ENCODE assay signal across 29 cellular contexts in the genomic region with DNA sequence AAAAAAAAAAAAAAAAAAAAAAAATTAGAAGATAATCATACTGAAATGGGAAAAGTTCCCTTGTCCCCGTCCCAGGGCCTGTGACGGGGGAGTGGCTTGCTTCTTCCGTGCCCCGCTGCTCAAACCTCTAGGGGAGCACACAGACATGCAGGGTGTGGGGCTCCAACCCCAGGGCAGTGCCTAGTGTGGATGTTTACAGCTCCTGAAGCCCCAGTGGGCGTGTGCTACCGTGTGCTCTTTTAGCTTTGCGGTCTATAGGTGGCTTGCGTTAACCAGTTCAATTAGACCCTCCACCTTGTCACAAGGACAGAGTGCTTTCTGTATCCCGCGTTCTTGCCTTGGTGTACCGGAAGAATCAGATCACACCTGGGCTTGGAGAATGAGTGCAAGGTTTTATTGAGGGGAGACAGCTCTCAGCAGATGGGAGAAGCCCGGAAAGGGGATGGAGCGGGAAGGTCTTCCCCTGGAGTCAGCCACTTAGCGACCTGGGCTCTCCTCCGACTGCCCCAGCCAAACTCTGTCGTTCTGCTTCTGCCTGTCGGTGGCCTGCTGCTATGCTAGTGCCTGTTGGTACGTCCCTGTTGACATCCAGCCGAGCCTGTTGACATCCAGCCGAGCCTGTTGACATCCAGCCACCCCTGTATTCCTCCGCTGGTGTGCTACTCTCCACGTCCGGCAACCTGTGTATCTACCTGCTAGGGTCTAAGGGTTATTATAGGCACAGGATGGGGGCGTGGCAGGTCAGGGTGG.
"Had no signal": no experiment of that assay in that cellular context is flagged by ENCODE, and none has a peak within 500 bp of the region (broad histone marks: within the 10 kb centered on the region; RNA-seq: fewer than 3 reads in every experiment).

No MANE protein-coding gene starts in this region.

- H3K4me2 ChIP-seq: hepatocyte had no signal

- H3K36me3 ChIP-seq: lower lobe of right lung, neutrophil, ovary, thyroid gland, upper lobe of right lung, WERI-Rb-1 had no signal

- H3K4me3 ChIP-seq: hepatocyte, lower lobe of right lung, ovary, thyroid gland, upper lobe of right lung had no signal

- ATAC-seq: activated naive CD4-positive, alpha-beta T cell treated with anti-CD3 and anti-CD28 coated beads, Interleukin-2, amount 50 U/mL, for 72 hours; activated T-helper 17 cell treated with anti-CD3 and anti-CD28 coated beads, Interleukin-2, amount 50 U/mL, for 72 hours; esophagus mucosa; lower lobe of right lung; natural killer cell; right cardiac atrium; T-cell; upper lobe of right lung had no signal

- H3K27ac Mint-ChIP-seq: activated naive CD4-positive, alpha-beta T cell treated with anti-CD3 and anti-CD28 coated beads, Interleukin-2, amount 50 U/mL, for 72 hours; activated T-helper 17 cell treated with anti-CD3 and anti-CD28 coated beads, Interleukin-2, amount 50 U/mL, for 72 hours; brain; mesothelial cell of epicardium; natural killer cell; stimulated activated naive CD8-positive, alpha-beta T cell treated with anti-CD3 and anti-CD28 coated beads, Interleukin-15, Interleukin-2, amounts not matched to agents 100 ng/mL and 50 ng/mL, for 24 hours; T-cell; T-helper 2 cell treated with Interferon-gamma antibody and Interleukin-4, amounts not matched to agents 5 μg/mL and 100 μg/mL, for 36 hours had no signal

- H3K4me1 ChIP-seq: lower lobe of right lung, thyroid gland, upper lobe of right lung had no signal

- FAIRE-seq: endothelial cell of umbilical vein, islet of Langerhans, TTC549 had no signal

- H3K36me3 Mint-ChIP-seq: brain, mesothelial cell of epicardium, T-cell had no signal

- H2AFZ ChIP-seq: hepatocyte had no signal

- H3K4me1 Mint-ChIP-seq: activated T-helper 17 cell treated with anti-CD3 and anti-CD28 coated beads, Interleukin-2, amount 50 U/mL, for 72 hours; brain; natural killer cell; T-cell had no signal

- H3K79me2 ChIP-seq: hepatocyte had no signal

- H3K4me3 Mint-ChIP-seq: activated T-helper 17 cell treated with anti-CD3 and anti-CD28 coated beads, Interleukin-2, amount 50 U/mL, for 72 hours; brain; mesothelial cell of epicardium; natural killer cell; stimulated activated naive CD8-positive, alpha-beta T cell treated with anti-CD3 and anti-CD28 coated beads, Interleukin-15, Interleukin-2, amounts not matched to agents 100 ng/mL and 50 ng/mL, for 24 hours; T-cell; T-helper 2 cell treated with Interferon-gamma antibody and Interleukin-4, amounts not matched to agents 5 μg/mL and 100 μg/mL, for 36 hours had no signal

- H3K9me3 ChIP-seq: neutrophil, ovary, thyroid gland, upper lobe of right lung had no signal

- DNase-seq: activated CD4-positive, alpha-beta T cell treated with anti-CD3 and anti-CD28 coated beads for 1 hour; activated T-cell treated with anti-CD3 and anti-CD28 coated beads, Interleukin-2, amount 50 U/mL, for 1 hour; aorta; caudate nucleus; dermis blood vessel endothelial cell; effector CD8-positive, alpha-beta T cell; foreskin melanocyte; lower lobe of right lung; natural killer cell; stimulated activated CD4-positive, alpha-beta T cell treated with anti-CD3 and anti-CD28 coated beads, Interleukin-4, amount 100 ng/mL, for 24 hours; substantia nigra; T-cell; thyroid gland; upper lobe of right lung; WERI-Rb-1 had no signal

- H3K27me3 ChIP-seq: hepatocyte, neutrophil, ovary, thyroid gland, upper lobe of right lung had no signal

- H3K27me3 Mint-ChIP-seq: activated T-helper 17 cell treated with anti-CD3 and anti-CD28 coated beads, Interleukin-2, amount 50 U/mL, for 72 hours; brain; stimulated activated naive CD8-positive, alpha-beta T cell treated with anti-CD3 and anti-CD28 coated beads, Interleukin-15, Interleukin-2, amounts not matched to agents 100 ng/mL and 50 ng/mL, for 24 hours; T-cell had no signal

- H3K27ac ChIP-seq: hepatocyte, lower lobe of right lung, neutrophil, ovary, thyroid gland, upper lobe of right lung, WERI-Rb-1 had no signal
